1 cellular context compared by ENCODE assay signal in genomic region chr14:45253070-45253753, GRCh38.
A peak's percentile ranks its signal among the peaks of the same experiment; 100 is the strongest.
TF ChIP-seq lines count a peak whose summit lies in the region.

MIS18BP1 (minus strand) TSS chr14:45253202; CDS start chr14:45247286, 5,916 bp downstream.

TF ChIP-seq in H1, 55 proteins besides CTCF, POLR2A, EP300 and RAD21 (continued from another document):
- TF ChIP-seq BACH1 (IDR thresholded peaks at IDR 0.05; ENCODE audit: low read length) (peak; percentile 89), YY1 (IDR thresholded peaks at IDR 0.05; ENCODE audit: low read depth, low read length) (peak; percentile 62; the same call in 1 of the 2 replicates), CBX8 (IDR thresholded peaks at IDR 0.05; ENCODE audit: borderline replicate concordance, low read depth, low read length) (no peak), CEBPB (IDR thresholded peaks at IDR 0.05; ENCODE audit: low read depth, low read length) (peak; percentile 95), POLR2AphosphoS5 (IDR thresholded peaks at IDR 0.05; ENCODE audit: low read depth, low read length) (peak; percentile 56; the same call in 1 of the 2 replicates), SIN3A (conservative IDR thresholded peaks at IDR 0.05 in 1 of 2, IDR thresholded peaks at IDR 0.05 in 1 of 2; ENCODE audit: low read depth in 1 of 2, low read length in 2 of 2) (peak; percentile 73 to 89; a peak in 3 of 4 replicates), KDM4A (IDR thresholded peaks at IDR 0.05; ENCODE audit: low read depth, low read length, severe bottlenecking) (peak; percentile 89), TEAD4 (IDR thresholded peaks at IDR 0.05; ENCODE audit: low read depth, low read length) (0 out of 2 replicates have a peak, but pooled peaks have one; percentile 5)
